1 cellular context compared by ENCODE assay signal in the genomic region with DNA sequence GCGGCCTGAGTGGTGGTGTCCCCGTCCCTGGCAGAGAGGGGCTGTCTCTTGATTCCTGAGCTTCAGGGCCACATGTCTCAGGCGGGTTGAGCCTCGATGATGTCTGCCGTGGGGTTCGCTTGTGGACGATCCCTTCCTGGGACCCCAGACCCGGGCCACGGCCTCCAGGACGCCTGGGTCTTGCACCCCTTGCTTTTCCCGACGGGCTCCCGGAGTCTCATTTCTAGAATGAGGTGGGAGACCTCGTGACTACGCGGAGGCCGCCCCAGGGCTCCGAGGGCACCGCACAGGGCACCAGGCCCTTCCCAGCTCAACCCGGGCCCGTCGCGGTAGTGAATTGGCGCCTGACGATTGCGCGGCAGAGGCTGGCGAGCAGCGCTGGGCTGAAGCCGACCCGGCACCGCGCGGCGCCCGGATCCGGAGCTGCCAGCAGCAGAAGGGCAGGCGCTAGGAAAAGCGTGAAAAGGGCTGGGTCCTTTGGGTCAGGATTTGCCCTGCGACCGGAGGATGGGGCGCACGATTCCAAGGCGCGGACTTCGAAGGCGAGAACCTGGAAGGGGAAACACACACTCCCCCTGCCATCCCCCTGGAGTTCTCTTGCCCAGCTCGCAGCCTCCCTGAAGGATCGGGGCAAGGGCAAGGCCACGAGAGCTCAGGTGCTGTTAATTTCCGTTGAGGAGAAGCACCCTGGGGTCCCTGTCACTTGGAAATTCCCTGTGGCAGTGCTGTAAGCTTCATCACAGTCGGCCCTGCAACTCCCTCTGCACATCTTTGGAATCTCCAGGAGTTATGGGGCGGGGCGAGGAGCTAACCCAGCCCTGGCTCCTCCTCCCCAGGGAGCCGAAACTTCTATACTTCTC.
A peak's percentile ranks its signal among the peaks of the same experiment; 100 is the strongest.
TF ChIP-seq lines count a peak whose summit lies in the region.

No MANE protein-coding gene starts in this region.

TF ChIP-seq in GM23338, 12 proteins besides CTCF, POLR2A, EP300 and RAD21 (continued from another document):
- TF ChIP-seq, protein P1, sequence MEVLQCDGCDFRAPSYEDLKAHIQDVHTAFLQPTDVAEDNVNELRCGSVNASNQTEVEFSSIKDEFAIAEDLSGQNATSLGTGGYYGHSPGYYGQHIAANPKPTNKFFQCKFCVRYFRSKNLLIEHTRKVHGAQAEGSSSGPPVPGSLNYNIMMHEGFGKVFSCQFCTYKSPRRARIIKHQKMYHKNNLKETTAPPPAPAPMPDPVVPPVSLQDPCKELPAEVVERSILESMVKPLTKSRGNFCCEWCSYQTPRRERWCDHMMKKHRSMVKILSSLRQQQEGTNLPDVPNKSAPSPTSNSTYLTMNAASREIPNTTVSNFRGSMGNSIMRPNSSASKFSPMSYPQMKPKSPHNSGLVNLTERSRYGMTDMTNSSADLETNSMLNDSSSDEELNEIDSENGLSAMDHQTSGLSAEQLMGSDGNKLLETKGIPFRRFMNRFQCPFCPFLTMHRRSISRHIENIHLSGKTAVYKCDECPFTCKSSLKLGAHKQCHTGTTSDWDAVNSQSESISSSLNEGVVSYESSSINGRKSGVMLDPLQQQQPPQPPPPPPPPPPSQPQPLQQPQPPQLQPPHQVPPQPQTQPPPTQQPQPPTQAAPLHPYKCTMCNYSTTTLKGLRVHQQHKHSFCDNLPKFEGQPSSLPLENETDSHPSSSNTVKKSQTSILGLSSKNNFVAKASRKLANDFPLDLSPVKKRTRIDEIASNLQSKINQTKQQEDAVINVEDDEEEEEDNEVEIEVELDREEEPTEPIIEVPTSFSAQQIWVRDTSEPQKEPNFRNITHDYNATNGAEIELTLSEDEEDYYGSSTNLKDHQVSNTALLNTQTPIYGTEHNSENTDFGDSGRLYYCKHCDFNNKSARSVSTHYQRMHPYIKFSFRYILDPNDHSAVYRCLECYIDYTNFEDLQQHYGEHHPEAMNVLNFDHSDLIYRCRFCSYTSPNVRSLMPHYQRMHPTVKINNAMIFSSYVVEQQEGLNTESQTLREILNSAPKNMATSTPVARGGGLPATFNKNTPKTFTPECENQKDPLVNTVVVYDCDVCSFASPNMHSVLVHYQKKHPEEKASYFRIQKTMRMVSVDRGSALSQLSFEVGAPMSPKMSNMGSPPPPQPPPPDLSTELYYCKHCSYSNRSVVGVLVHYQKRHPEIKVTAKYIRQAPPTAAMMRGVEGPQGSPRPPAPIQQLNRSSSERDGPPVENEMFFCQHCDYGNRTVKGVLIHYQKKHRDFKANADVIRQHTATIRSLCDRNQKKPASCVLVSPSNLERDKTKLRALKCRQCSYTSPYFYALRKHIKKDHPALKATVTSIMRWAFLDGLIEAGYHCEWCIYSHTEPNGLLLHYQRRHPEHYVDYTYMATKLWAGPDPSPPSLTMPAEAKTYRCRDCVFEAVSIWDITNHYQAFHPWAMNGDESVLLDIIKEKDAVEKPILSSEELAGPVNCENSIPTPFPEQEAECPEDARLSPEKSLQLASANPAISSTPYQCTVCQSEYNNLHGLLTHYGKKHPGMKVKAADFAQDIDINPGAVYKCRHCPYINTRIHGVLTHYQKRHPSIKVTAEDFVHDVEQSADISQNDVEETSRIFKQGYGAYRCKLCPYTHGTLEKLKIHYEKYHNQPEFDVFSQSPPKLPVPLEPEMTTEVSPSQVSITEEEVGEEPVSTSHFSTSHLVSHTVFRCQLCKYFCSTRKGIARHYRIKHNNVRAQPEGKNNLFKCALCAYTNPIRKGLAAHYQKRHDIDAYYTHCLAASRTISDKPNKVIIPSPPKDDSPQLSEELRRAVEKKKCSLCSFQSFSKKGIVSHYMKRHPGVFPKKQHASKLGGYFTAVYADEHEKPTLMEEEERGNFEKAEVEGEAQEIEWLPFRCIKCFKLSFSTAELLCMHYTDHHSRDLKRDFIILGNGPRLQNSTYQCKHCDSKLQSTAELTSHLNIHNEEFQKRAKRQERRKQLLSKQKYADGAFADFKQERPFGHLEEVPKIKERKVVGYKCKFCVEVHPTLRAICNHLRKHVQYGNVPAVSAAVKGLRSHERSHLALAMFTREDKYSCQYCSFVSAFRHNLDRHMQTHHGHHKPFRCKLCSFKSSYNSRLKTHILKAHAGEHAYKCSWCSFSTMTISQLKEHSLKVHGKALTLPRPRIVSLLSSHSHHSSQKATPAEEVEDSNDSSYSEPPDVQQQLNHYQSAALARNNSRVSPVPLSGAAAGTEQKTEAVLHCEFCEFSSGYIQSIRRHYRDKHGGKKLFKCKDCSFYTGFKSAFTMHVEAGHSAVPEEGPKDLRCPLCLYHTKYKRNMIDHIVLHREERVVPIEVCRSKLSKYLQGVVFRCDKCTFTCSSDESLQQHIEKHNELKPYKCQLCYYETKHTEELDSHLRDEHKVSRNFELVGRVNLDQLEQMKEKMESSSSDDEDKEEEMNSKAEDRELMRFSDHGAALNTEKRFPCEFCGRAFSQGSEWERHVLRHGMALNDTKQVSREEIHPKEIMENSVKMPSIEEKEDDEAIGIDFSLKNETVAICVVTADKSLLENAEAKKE (CRISPR knock-in tag; IDR thresholded peaks at IDR 0.05), result no peak
- TF ChIP-seq EZH2 (IDR thresholded peaks at IDR 0.05; ENCODE audit: low read depth, unreplicated experiment) (peak; percentile 77), NANOG (IDR thresholded peaks at IDR 0.05; ENCODE audit: borderline replicate concordance) (no peak)
- TF ChIP-seq, protein P2, sequence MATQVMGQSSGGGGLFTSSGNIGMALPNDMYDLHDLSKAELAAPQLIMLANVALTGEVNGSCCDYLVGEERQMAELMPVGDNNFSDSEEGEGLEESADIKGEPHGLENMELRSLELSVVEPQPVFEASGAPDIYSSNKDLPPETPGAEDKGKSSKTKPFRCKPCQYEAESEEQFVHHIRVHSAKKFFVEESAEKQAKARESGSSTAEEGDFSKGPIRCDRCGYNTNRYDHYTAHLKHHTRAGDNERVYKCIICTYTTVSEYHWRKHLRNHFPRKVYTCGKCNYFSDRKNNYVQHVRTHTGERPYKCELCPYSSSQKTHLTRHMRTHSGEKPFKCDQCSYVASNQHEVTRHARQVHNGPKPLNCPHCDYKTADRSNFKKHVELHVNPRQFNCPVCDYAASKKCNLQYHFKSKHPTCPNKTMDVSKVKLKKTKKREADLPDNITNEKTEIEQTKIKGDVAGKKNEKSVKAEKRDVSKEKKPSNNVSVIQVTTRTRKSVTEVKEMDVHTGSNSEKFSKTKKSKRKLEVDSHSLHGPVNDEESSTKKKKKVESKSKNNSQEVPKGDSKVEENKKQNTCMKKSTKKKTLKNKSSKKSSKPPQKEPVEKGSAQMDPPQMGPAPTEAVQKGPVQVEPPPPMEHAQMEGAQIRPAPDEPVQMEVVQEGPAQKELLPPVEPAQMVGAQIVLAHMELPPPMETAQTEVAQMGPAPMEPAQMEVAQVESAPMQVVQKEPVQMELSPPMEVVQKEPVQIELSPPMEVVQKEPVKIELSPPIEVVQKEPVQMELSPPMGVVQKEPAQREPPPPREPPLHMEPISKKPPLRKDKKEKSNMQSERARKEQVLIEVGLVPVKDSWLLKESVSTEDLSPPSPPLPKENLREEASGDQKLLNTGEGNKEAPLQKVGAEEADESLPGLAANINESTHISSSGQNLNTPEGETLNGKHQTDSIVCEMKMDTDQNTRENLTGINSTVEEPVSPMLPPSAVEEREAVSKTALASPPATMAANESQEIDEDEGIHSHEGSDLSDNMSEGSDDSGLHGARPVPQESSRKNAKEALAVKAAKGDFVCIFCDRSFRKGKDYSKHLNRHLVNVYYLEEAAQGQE (IDR thresholded peaks at IDR 0.05; ENCODE audit: unreplicated experiment), result no peak
